ENCODE assay signal across 13 cellular contexts in the genomic region with DNA sequence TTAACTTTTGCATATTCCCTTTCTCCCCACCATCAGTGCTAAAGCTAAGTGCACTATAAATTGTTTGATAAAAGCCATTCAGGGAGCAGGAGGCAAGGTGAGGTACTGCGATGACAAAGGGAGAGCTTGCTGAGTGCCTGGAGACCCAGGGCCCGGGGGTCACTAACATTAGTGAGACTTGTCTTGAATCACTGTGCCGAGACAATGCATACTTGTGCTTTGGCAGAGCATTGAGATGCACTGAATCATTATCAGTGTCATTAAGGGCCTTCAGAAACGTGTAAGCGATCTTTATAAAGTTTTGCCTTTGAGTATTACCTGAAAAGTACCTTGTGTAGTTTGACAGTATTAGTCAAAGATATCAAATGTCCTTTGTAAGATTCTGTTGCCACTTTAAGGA. TPM values are rescaled to one million over a fixed set of nuclear protein-coding genes. Genes with fewer than 3 reads are reported as not detected.
DNase-seq lines count a peak whose midpoint lies in the region; ATAC-seq, FAIRE-seq and TF ChIP-seq lines count a peak whose summit lies in the region.
"Had no signal": no experiment of that assay in that cellular context is flagged by ENCODE, and none has a peak within 500 bp of the region (broad histone marks: within the 10 kb centered on the region; RNA-seq: fewer than 3 reads in every experiment).

No MANE protein-coding gene starts in this region.

- WGBS in trophoblast cell (ENCODE audit: extremely low coverage, insufficient coverage, insufficient read length): no CpG with 5 or more reads among the region's 5 CpGs

- no peak overlapping the region for H4K8ac ChIP-seq in trophoblast cell (ENCODE audit: low read depth, low read length)

- no peak overlapping the region for H2BK5ac ChIP-seq in trophoblast cell (ENCODE audit: low read depth, low read length, poor library complexity)

- no peak overlapping the region for H3K9ac ChIP-seq in trophoblast cell (ENCODE audit: low read length)

- H3K4ac ChIP-seq in trophoblast cell (ENCODE audit: low read depth, low read length): no peak overlapping the region

- ATAC-seq in SK-N-SH treated with all-trans-retinoic acid at 6 μM for 48 hours (peak; percentile 70), GM19023 (IDR thresholded peaks at IDR 0.05; ENCODE audit: unreplicated experiment) (no peak)

- H3K14ac ChIP-seq in trophoblast cell (ENCODE audit: low read length): no peak overlapping the region

- peaks cover 3% of the 10 kb centered on the region for H3K79me2 ChIP-seq in trophoblast cell (ENCODE audit: control insufficient read depth, insufficient read depth, low read length, poor library complexity)

- H2AK5ac ChIP-seq in trophoblast cell (ENCODE audit: low read length): no peak overlapping the region

- no peak overlapping the region for H3K4me2 ChIP-seq in trophoblast cell (ENCODE audit: low read length)

- no peak for TF ChIP-seq CTCF in fibroblast of mammary gland (conservative IDR thresholded peaks at IDR 0.05; ENCODE audit: control insufficient read depth, insufficient read depth, low read depth, low read length)

- no peak overlapping the region for H3K4me3 ChIP-seq in fibroblast of mammary gland (ENCODE audit: control insufficient read depth, low read depth, low read length)
- no peak overlapping the region for H3K4me3 ChIP-seq in trophoblast cell (ENCODE audit: low read depth, low read length)

- no peak overlapping the region for H4K91ac ChIP-seq in trophoblast cell (ENCODE audit: low read depth, low read length)

- peak overlapping the region; percentile 53 for H3K18ac ChIP-seq in trophoblast cell (ENCODE audit: low read length)

- H3K79me1 ChIP-seq in trophoblast cell (ENCODE audit: low read length): no peaks in the 10 kb centered on the region

- H3K9me3 ChIP-seq in trophoblast cell (ENCODE audit: insufficient read depth, low read depth, low read length): no peaks in the 10 kb centered on the region
- H3K9me3 ChIP-seq: BE2C had no signal

- H2AFZ ChIP-seq in trophoblast cell (ENCODE audit: insufficient read depth, low read length, poor library complexity): no peak overlapping the region

- DNase-seq in ELR (ENCODE audit: low read depth) (peak; percentile 37), fibroblast of mammary gland (ENCODE audit: low read depth) (peak; percentile 19), trophoblast cell (no peak), frontal cortex (ENCODE audit: low spot score in 2 of 2) (no peak), DMS114 treated with DMSO at 0.1 percent for 48 hours (lab: John Stamatoyannopoulos, UW; ENCODE audit: unreplicated experiment) (no peak)
- no peak for DNase-seq in stimulated activated naive CD4-positive, alpha-beta T cell treated with Interleukin-2 at 50 U/mL for 16 hours (lab: John Stamatoyannopoulos, UW)
- DNase-seq: activated CD4-positive, alpha-beta T cell treated with anti-CD3 and anti-CD28 coated beads, Interleukin-2, amount 50 U/mL, for 4 hours; aorta; BE2C; effector CD8-positive, alpha-beta T cell; glutamatergic neuron had no signal

- FAIRE-seq in frontal cortex (lab: Jason Lieb, UNC): no peak

- H2BK12ac ChIP-seq in trophoblast cell (ENCODE audit: low read length): no peak overlapping the region

- H3K27ac ChIP-seq in trophoblast cell (ENCODE audit: low read depth, low read length): no peak overlapping the region

- peaks cover 0 to 3% of the 10 kb centered on the region in 2 experiments for H3K4me1 ChIP-seq in trophoblast cell (ENCODE audit: control insufficient read depth in 1 of 2, insufficient read depth in 2 of 2, low read length in 2 of 2)

- H3K23ac ChIP-seq in trophoblast cell (ENCODE audit: low read length): no peak overlapping the region

- no peak overlapping the region for H4K12ac ChIP-seq in trophoblast cell (ENCODE audit: low read depth, low read length)

- no peaks in the 10 kb centered on the region for H3K27me3 ChIP-seq in trophoblast cell (ENCODE audit: insufficient read depth, low read length)
- H3K27me3 ChIP-seq: BE2C had no signal

- no peak overlapping the region for H2BK120ac ChIP-seq in trophoblast cell (ENCODE audit: insufficient read depth, low read length, poor library complexity)

- H3K36me3 ChIP-seq in trophoblast cell (ENCODE audit: control insufficient read depth in 1 of 2, insufficient read depth in 2 of 2, low read length in 2 of 2): peaks cover 0 to 2% of the 10 kb centered on the region in 2 experiments
- H3K36me3 ChIP-seq: BE2C had no signal

TF ChIP-seq in SK-N-SH treated with all-trans-retinoic acid at 6 μM for 48 hours, 23 proteins besides CTCF, POLR2A, EP300 and RAD21:
- TF ChIP-seq, protein P1, sequence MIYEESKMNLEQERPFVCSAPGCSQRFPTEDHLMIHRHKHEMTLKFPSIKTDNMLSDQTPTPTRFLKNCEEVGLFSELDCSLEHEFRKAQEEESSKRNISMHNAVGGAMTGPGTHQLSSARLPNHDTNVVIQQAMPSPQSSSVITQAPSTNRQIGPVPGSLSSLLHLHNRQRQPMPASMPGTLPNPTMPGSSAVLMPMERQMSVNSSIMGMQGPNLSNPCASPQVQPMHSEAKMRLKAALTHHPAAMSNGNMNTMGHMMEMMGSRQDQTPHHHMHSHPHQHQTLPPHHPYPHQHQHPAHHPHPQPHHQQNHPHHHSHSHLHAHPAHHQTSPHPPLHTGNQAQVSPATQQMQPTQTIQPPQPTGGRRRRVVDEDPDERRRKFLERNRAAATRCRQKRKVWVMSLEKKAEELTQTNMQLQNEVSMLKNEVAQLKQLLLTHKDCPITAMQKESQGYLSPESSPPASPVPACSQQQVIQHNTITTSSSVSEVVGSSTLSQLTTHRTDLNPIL (CRISPR knock-in tag; IDR thresholded peaks at IDR 0.05; ENCODE audit: low read depth): 0 out of 2 replicates have a peak, but pooled peaks have one; percentile 1
- TF ChIP-seq CSDC2 (CRISPR knock-in tag; IDR thresholded peaks at IDR 0.05): no peak

RNA-seq across cellular contexts. Expression of gene SIPA1L1, which starts 34.5 kb away (rescaled TPM):
- 46.7 TPM in 2 replicates for polyA plus RNA-seq in trophoblast cell (2013)
- total RNA-seq in frontal cortex: 15.5 TPM

Comparison
In these comparisons a context has a peak if more than half of its experiments do, and no peak if none do; other contexts are left out.
1. DNase-seq: peak in ELR (single experiment) and fibroblast of mammary gland (single experiment); none in trophoblast cell (0 of 2), frontal cortex (0 of 2), stimulated activated naive CD4-positive, alpha-beta T cell treated with Interleukin-2 at 50 U/mL for 16 hours (single experiment) and DMS114 treated with DMSO at 0.1 percent for 48 hours (single experiment).